ENCODE assay signal across 26 cellular contexts in genomic region chr1:33191731-33192275, GRCh38. TPM values are rescaled to one million over a fixed set of nuclear protein-coding genes. Genes with fewer than 3 reads are reported as not detected.
DNase-seq lines count a peak whose midpoint lies in the region; ATAC-seq, FAIRE-seq and TF ChIP-seq lines count a peak whose summit lies in the region.
"Had no signal": no experiment of that assay in that cellular context is flagged by ENCODE, and none has a peak within 500 bp of the region (broad histone marks: within the 10 kb centered on the region; RNA-seq: fewer than 3 reads in every experiment).

No MANE protein-coding gene starts in this region.

- no peak overlapping the region for H2AFZ ChIP-seq in Karpas-422 (ENCODE audit: low read length)

- H3K27ac ChIP-seq in Karpas-422 (ENCODE audit: low read length) (no peak overlapping the region), foreskin keratinocyte (no peak overlapping the region), uterus (no peak overlapping the region)
- H3K27ac ChIP-seq in CD4-positive, alpha-beta T cell (ENCODE audit: low read depth, low read length) = no peak overlapping the region
- H3K27ac ChIP-seq: 22Rv1, BLaER1, C4-2B had no signal

- H3K4me3 ChIP-seq in Karpas-422 (ENCODE audit: low read length) = no peak overlapping the region
- H3K4me3 ChIP-seq in bronchial epithelial cell (ENCODE audit: low read depth, low read length) = no peak overlapping the region
- H3K4me3 ChIP-seq in uterus = no peak overlapping the region
- H3K4me3 ChIP-seq: BLaER1, HAP-1 had no signal

- POLR2A ChIA-PET in CD4-positive, alpha-beta T cell (lab: Charles Lee) = no interaction called here

- peak; percentile 44 for ATAC-seq in foreskin keratinocyte
- no peak for ATAC-seq in CD4-positive, alpha-beta T cell (ENCODE audit: poor library complexity)

- no peaks in the 10 kb centered on the region for H4K20me1 ChIP-seq in Karpas-422 (ENCODE audit: insufficient read depth, low read depth, low read length)
- H4K20me1 ChIP-seq: BLaER1 had no signal

- H3K4me3 Mint-ChIP-seq in activated naive CD4-positive, alpha-beta T cell treated with anti-CD3 and anti-CD28 coated beads, Interleukin-2, amount 50 U/mL, for 24 hours = no peak overlapping the region
- H3K4me3 Mint-ChIP-seq in CD4-positive, alpha-beta T cell = no peak overlapping the region
- H3K4me3 Mint-ChIP-seq: B cell; CD4-positive, CD25-positive, alpha-beta regulatory T cell; CD8-positive, alpha-beta memory T cell; HFFc6 had no signal

- no peak for TF ChIP-seq POLR2A in uterus (IDR thresholded peaks at IDR 0.05)

- no peak overlapping the region for H3K9ac ChIP-seq in Karpas-422 (ENCODE audit: low read length)
- H3K9ac ChIP-seq: BLaER1 had no signal

- H3K36me3 Mint-ChIP-seq in activated naive CD4-positive, alpha-beta T cell treated with anti-CD3 and anti-CD28 coated beads, Interleukin-2, amount 50 U/mL, for 24 hours = peaks cover 1% of the 10 kb centered on the region
- H3K36me3 Mint-ChIP-seq in CD4-positive, alpha-beta T cell (ENCODE audit: low read depth) = no peaks in the 10 kb centered on the region
- H3K36me3 Mint-ChIP-seq: CD4-positive, CD25-positive, alpha-beta regulatory T cell; CD8-positive, alpha-beta memory T cell had no signal

- intact Hi-C loops in CD4-positive, alpha-beta T cell (cut with DNase I, micrococcal nuclease) = no loop called here
- intact Hi-C loops in uterus (cut with DNase I; ENCODE audit: low total_unique reads) = no loop called here

- peaks cover 4% of the 10 kb centered on the region for H3K27me3 Mint-ChIP-seq in activated naive CD4-positive, alpha-beta T cell treated with anti-CD3 and anti-CD28 coated beads, Interleukin-2, amount 50 U/mL, for 24 hours
- H3K27me3 Mint-ChIP-seq in CD4-positive, alpha-beta T cell = peaks cover 29% of the 10 kb centered on the region

- H3K9me3 Mint-ChIP-seq in activated naive CD4-positive, alpha-beta T cell treated with anti-CD3 and anti-CD28 coated beads, Interleukin-2, amount 50 U/mL, for 24 hours = no peaks in the 10 kb centered on the region
- H3K9me3 Mint-ChIP-seq in CD4-positive, alpha-beta T cell = no peaks in the 10 kb centered on the region
- H3K9me3 Mint-ChIP-seq: CD4-positive, CD25-positive, alpha-beta regulatory T cell; CD8-positive, alpha-beta memory T cell; HFFc6 had no signal

- no peak overlapping the region for H3K4me2 ChIP-seq in Karpas-422 (ENCODE audit: low read depth, low read length, poor library complexity, severe bottlenecking)
- H3K4me2 ChIP-seq: BLaER1 had no signal

- H3K4me1 Mint-ChIP-seq in activated naive CD4-positive, alpha-beta T cell treated with anti-CD3 and anti-CD28 coated beads, Interleukin-2, amount 50 U/mL, for 24 hours = peaks cover 10% of the 10 kb centered on the region
- H3K4me1 Mint-ChIP-seq in CD4-positive, alpha-beta T cell (ENCODE audit: low read depth) = peaks cover 11% of the 10 kb centered on the region

- CTCF ChIA-PET in CD4-positive, alpha-beta T cell (lab: Charles Lee) = no interaction called here

- TF ChIP-seq CTCF in bronchial epithelial cell (IDR thresholded peaks at IDR 0.05; ENCODE audit: insufficient read depth, low read length, severe bottlenecking) (no peak), foreskin keratinocyte (conservative IDR thresholded peaks at IDR 0.05) (no peak), uterus (IDR thresholded peaks at IDR 0.05) (no peak)
- no peak for TF ChIP-seq CTCF in CD4-positive, alpha-beta T cell (IDR thresholded peaks at IDR 0.05)

- H3K27me3 ChIP-seq in Karpas-422 (ENCODE audit: low read length) = no peaks in the 10 kb centered on the region
- no peaks in the 10 kb centered on the region for H3K27me3 ChIP-seq in bronchial epithelial cell (ENCODE audit: control insufficient read depth, insufficient read depth, low read length)
- H3K27me3 ChIP-seq in foreskin keratinocyte = no peaks in the 10 kb centered on the region
- peaks cover 5% of the 10 kb centered on the region for H3K27me3 ChIP-seq in CD4-positive, alpha-beta T cell (ENCODE audit: control insufficient read depth, insufficient read depth, low read length)
- no peaks in the 10 kb centered on the region for H3K27me3 ChIP-seq in uterus
- H3K27me3 ChIP-seq: BLaER1 had no signal

- no peaks in the 10 kb centered on the region for H3K79me2 ChIP-seq in Karpas-422 (ENCODE audit: low read length)

- H3K36me3 ChIP-seq in Karpas-422 (ENCODE audit: insufficient read depth, low read length) (no peaks in the 10 kb centered on the region), bronchial epithelial cell (ENCODE audit: control insufficient read depth, insufficient read depth, low read length) (no peaks in the 10 kb centered on the region), uterus (no peaks in the 10 kb centered on the region)
- H3K36me3 ChIP-seq: BLaER1, HAP-1 had no signal

- H3K4me1 ChIP-seq in Karpas-422 (ENCODE audit: low read length) (peaks cover 8% of the 10 kb centered on the region), foreskin keratinocyte (peaks cover 4% of the 10 kb centered on the region), uterus (no peaks in the 10 kb centered on the region)
- H3K4me1 ChIP-seq: HAP-1 had no signal

- FAIRE-seq in bronchial epithelial cell (lab: Jason Lieb, UNC) = no peak
- FAIRE-seq: A204.1, D721Med, GM12891, GM18507, H54 had no signal

- DNase-seq in activated naive CD4-positive, alpha-beta T cell treated with anti-CD3 and anti-CD28 coated beads, Interleukin-2, amount 50 U/mL, for 16 hours = no peak
- DNase-seq in Karpas-422 (peak; percentile 26), bronchial epithelial cell (ENCODE audit: low read depth) (peak; percentile 59), foreskin keratinocyte (peak; percentile 81 to 92), uterus (no peak), putamen (ENCODE audit: low spot score) (no peak)
- DNase-seq in CD4-positive, alpha-beta T cell = no peak
- DNase-seq: CD4-positive, CD25-positive, alpha-beta regulatory T cell; CD8-positive, alpha-beta memory T cell; DMS 273 treated with DMSO at 0.1 percent for 48 hours; DMS79; EL; GDM1; GOT3; HFFc6 had no signal

- peak overlapping the region; percentile 59 for H3K27ac Mint-ChIP-seq in activated naive CD4-positive, alpha-beta T cell treated with anti-CD3 and anti-CD28 coated beads, Interleukin-2, amount 50 U/mL, for 24 hours
- H3K27ac Mint-ChIP-seq in CD4-positive, alpha-beta T cell = no peak overlapping the region
- H3K27ac Mint-ChIP-seq: B cell; CD4-positive, CD25-positive, alpha-beta regulatory T cell; CD8-positive, alpha-beta memory T cell; HFFc6 had no signal

- no peaks in the 10 kb centered on the region for H3K9me2 ChIP-seq in Karpas-422 (replicated peaks; ENCODE audit: insufficient read depth, low read length)

- H3K9me3 ChIP-seq in Karpas-422 (ENCODE audit: low read length) (no peaks in the 10 kb centered on the region), uterus (no peaks in the 10 kb centered on the region)
- no peaks in the 10 kb centered on the region for H3K9me3 ChIP-seq in CD4-positive, alpha-beta T cell (ENCODE audit: control insufficient read depth, low read length)
- H3K9me3 ChIP-seq: BLaER1, HAP-1 had no signal

RNA-seq across cellular contexts. Expression of gene TRIM62, which starts 10.0 kb away (rescaled TPM):
- total RNA-seq in Karpas-422 (2014; rRNA removed; shearing (Covaris generic); ENCODE audit: low replicate concordance) = 9.1 and 18.7 TPM in 2 replicates
- total RNA-seq in bronchial epithelial cell (0.79 and 2.0 TPM in 2 replicates), foreskin keratinocyte (4.4 and 4.8 TPM in 2 replicates), uterus (1 to 10 TPM in 2 of 4 donors, under 1 TPM in 2; 0.26 to 9.4 (median 1.4) TPM)
- polyA plus RNA-seq in foreskin keratinocyte = 3.6 and 3.9 TPM in 2 replicates
- total RNA-seq in CD4-positive, alpha-beta T cell = 10 to 100 TPM; 18.9 to 23.0 TPM

Comparison
In these comparisons a context has a peak if more than half of its experiments do, and no peak if none do; other contexts are left out.
1. DNase-seq: peak in Karpas-422 (single experiment), bronchial epithelial cell (single experiment) and foreskin keratinocyte (2 of 2); none in activated naive CD4-positive, alpha-beta T cell treated with anti-CD3 and anti-CD28 coated beads, Interleukin-2, amount 50 U/mL, for 16 hours (single experiment), CD4-positive, alpha-beta T cell (0 of 10), uterus (0 of 2) and putamen (single experiment).